In the genomic region with DNA sequence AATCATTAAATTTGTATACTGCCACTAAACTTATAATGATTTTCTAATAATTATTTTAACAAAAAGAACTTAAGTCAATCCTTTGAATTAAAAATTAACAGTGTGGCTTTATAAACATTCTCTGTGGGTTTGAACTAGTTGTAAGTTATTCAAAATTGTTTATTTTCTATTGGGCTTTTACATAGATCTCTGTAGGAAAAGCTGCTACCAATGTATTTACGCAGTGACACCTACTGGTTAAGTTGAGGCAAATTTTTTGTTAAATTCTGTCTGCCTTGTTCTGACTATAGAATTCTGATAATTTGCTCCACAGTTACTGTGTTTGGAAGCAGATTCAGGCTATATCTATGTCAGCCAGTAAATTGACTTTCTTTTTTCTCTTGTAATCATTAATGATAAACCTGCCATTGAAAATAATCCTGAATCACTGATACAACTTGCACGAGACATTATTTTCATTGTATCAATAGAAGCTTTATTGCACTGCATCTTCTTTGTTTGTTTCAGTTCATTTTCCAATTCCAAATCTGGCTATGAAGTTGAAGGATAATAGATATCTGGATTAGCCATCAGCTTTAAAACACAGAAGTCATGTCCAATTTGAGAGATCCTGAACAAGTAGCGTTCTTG, we compare ENCODE assay signal across 8 cellular contexts.
DNase-seq lines count a peak whose midpoint lies in the region; ATAC-seq and TF ChIP-seq lines count a peak whose summit lies in the region.

No MANE protein-coding gene starts in this region.

- peak; percentile 46 for TF ChIP-seq CTCF in GM06990 (IDR thresholded peaks at IDR 0.05; ENCODE audit: insufficient read depth, low read length, poor library complexity, severe bottlenecking)

- H3K27me3 ChIP-seq in GM06990 (replicated peaks; ENCODE audit: control insufficient read depth, insufficient read depth, low read length) = no peaks in the 10 kb centered on the region

- no peaks in the 10 kb centered on the region for H3K36me3 ChIP-seq in GM06990 (ENCODE audit: control insufficient read depth, insufficient read depth, low read length)

- H3K4me3 ChIP-seq in GM06990 (replicated peaks; ENCODE audit: low read depth, low read length) = no peak overlapping the region

- ATAC-seq in HG03521 (IDR thresholded peaks at IDR 0.05; ENCODE audit: unreplicated experiment) (no peak), HG03280 (IDR thresholded peaks at IDR 0.05; ENCODE audit: unreplicated experiment) (no peak)

- peak; percentile 37 for DNase-seq in AG08395 (ENCODE audit: low spot score)
- peak; percentile 25 for DNase-seq in GM06990 (ENCODE audit: extremely low read depth, insufficient read length)
- DNase-seq in NCI-H345 treated with DMSO at 0.1 percent for 48 hours (lab: John Stamatoyannopoulos, UW; ENCODE audit: unreplicated experiment) = peak; percentile 4
- DNase-seq in cerebellar cortex (ENCODE audit: low spot score) = peak; percentile 54
- peak; percentile 62 for DNase-seq in midbrain (lab: John Stamatoyannopoulos, UW)
- DNase-seq in NCI-H446 treated with DMSO at 0.1 percent for 48 hours (lab: John Stamatoyannopoulos, UW) = no peak
